Comparison of ENCODE assay signal across 1 cellular context in genomic region chr17:7280519-7281073, GRCh38.
TF ChIP-seq lines count a peak whose summit lies in the region.

No MANE protein-coding gene starts in this region.

TF ChIP-seq in HepG2, 621 proteins besides CTCF, POLR2A, EP300 and RAD21 (continued from another document and continues in another):
- 0 out of 2 replicates have a peak, but pooled peaks have one; percentile 30 for TF ChIP-seq MTERF4 (CRISPR knock-in tag; IDR thresholded peaks at IDR 0.05)
- no peak for TF ChIP-seq KDM1A (CRISPR knock-in tag; IDR thresholded peaks at IDR 0.05)
- TF ChIP-seq ETV5 (CRISPR knock-in tag; IDR thresholded peaks at IDR 0.05; ENCODE audit: borderline replicate concordance): peak; percentile 24; the same call in 1 of the 2 replicates
- TF ChIP-seq ZFP82 (CRISPR knock-in tag; IDR thresholded peaks at IDR 0.05; ENCODE audit: borderline replicate concordance): 0 out of 2 replicates have a peak, but pooled peaks have one; percentile 46
- TF ChIP-seq GTF2F1 (IDR thresholded peaks at IDR 0.05; ENCODE audit: low read length): no peak
- peak; percentile 47 for TF ChIP-seq TFE3 (CRISPR knock-in tag; IDR thresholded peaks at IDR 0.05)
- TF ChIP-seq ZNF121 (CRISPR knock-in tag; IDR thresholded peaks at IDR 0.05): no peak
- peak; percentile 21; the same call in 1 of the 2 replicates for TF ChIP-seq PHF8 (CRISPR knock-in tag; IDR thresholded peaks at IDR 0.05)
- 0 out of 2 replicates have a peak, but pooled peaks have one; percentile 16 for TF ChIP-seq HIC2 (CRISPR knock-in tag; IDR thresholded peaks at IDR 0.05; ENCODE audit: low read depth)
- no peak; the same call in 1 of the 2 replicates for TF ChIP-seq ZNF615 (CRISPR knock-in tag; IDR thresholded peaks at IDR 0.05; ENCODE audit: borderline replicate concordance)
- peak; percentile 45; the same call in 1 of the 2 replicates for TF ChIP-seq MLX (CRISPR knock-in tag; IDR thresholded peaks at IDR 0.05)
- TF ChIP-seq THAP11 (CRISPR knock-in tag; IDR thresholded peaks at IDR 0.05): peak; percentile 55; the same call in 1 of the 2 replicates
- TF ChIP-seq ZNF451 (CRISPR knock-in tag; IDR thresholded peaks at IDR 0.05): peak; percentile 76; the same call in 1 of the 2 replicates
- TF ChIP-seq ZNF230 (CRISPR knock-in tag; IDR thresholded peaks at IDR 0.05): no peak; the same call in 1 of the 2 replicates
- TF ChIP-seq TFDP2 (CRISPR knock-in tag; IDR thresholded peaks at IDR 0.05): peak; percentile 51; the same call in 1 of the 2 replicates
- TF ChIP-seq ARID3A (IDR thresholded peaks at IDR 0.05; ENCODE audit: low read depth, low read length): no peak
- TF ChIP-seq ZNF513 (CRISPR knock-in tag; conservative IDR thresholded peaks at IDR 0.05): no peak
- peak; percentile 57; the same call in 1 of the 2 replicates for TF ChIP-seq CCDC6 (CRISPR knock-in tag; IDR thresholded peaks at IDR 0.05)
- TF ChIP-seq CREBL2 (CRISPR knock-in tag; IDR thresholded peaks at IDR 0.05; ENCODE audit: borderline replicate concordance): 0 out of 2 replicates have a peak, but pooled peaks have one; percentile 83
- TF ChIP-seq POLR2G (IDR thresholded peaks at IDR 0.05; ENCODE audit: low read depth, low read length): 0 out of 2 replicates have a peak, but pooled peaks have one; percentile 33
- TF ChIP-seq TOE1 (CRISPR knock-in tag; IDR thresholded peaks at IDR 0.05): 0 out of 2 replicates have a peak, but pooled peaks have one; percentile 15
- TF ChIP-seq TEAD3 (CRISPR knock-in tag; optimal IDR thresholded peaks at IDR 0.05; ENCODE audit: borderline replicate concordance): peak; percentile 79
- 0 out of 2 replicates have a peak, but pooled peaks have one; percentile 42 for TF ChIP-seq ISL2 (CRISPR knock-in tag; IDR thresholded peaks at IDR 0.05)
- TF ChIP-seq HMGXB4 (CRISPR knock-in tag; IDR thresholded peaks at IDR 0.05; ENCODE audit: borderline replicate concordance in 1 of 2, low read depth in 1 of 2): peak; percentile 78 to 85; a peak in 3 of 4 replicates
- 0 out of 2 replicates have a peak, but pooled peaks have one; percentile 32 for TF ChIP-seq ZNF343 (CRISPR knock-in tag; IDR thresholded peaks at IDR 0.05)
- TF ChIP-seq ZNF543 (CRISPR knock-in tag; IDR thresholded peaks at IDR 0.05): 0 out of 2 replicates have a peak, but pooled peaks have one; percentile 61
- TF ChIP-seq TGIF2 (CRISPR knock-in tag; IDR thresholded peaks at IDR 0.05): peak; percentile 77; the same call in 1 of the 2 replicates
- TF ChIP-seq TBX2 (CRISPR knock-in tag; IDR thresholded peaks at IDR 0.05; ENCODE audit: borderline replicate concordance): 0 out of 2 replicates have a peak, but pooled peaks have one; percentile 44
- peak; percentile 92 for TF ChIP-seq REPIN1 (CRISPR knock-in tag; IDR thresholded peaks at IDR 0.05; ENCODE audit: borderline replicate concordance, low read depth)
- TF ChIP-seq ZMYM4 (CRISPR knock-in tag; IDR thresholded peaks at IDR 0.05): peak; percentile 61; the same call in 1 of the 2 replicates
- no peak for TF ChIP-seq ZSCAN30 (CRISPR knock-in tag; IDR thresholded peaks at IDR 0.05)
- TF ChIP-seq NR2F2 (IDR thresholded peaks at IDR 0.05; ENCODE audit: borderline replicate concordance, low read depth): 0 out of 2 replicates have a peak, but pooled peaks have one; percentile 26
- 0 out of 2 replicates have a peak, but pooled peaks have one; percentile 63 for TF ChIP-seq CBFB (CRISPR knock-in tag; IDR thresholded peaks at IDR 0.05)
- 0 out of 2 replicates have a peak, but pooled peaks have one; percentile 36 for TF ChIP-seq ZNF709 (CRISPR knock-in tag; IDR thresholded peaks at IDR 0.05)
- no peak for TF ChIP-seq PAX8 (CRISPR knock-in tag; IDR thresholded peaks at IDR 0.05; ENCODE audit: borderline replicate concordance)
- TF ChIP-seq ZBTB21 (CRISPR knock-in tag; IDR thresholded peaks at IDR 0.05): no peak
- peak; percentile 87 for TF ChIP-seq SMAD3 (CRISPR knock-in tag; IDR thresholded peaks at IDR 0.05)
- TF ChIP-seq KLF11 (CRISPR knock-in tag; IDR thresholded peaks at IDR 0.05): peak; percentile 59; the same call in 1 of the 2 replicates
- TF ChIP-seq ZSCAN21 (CRISPR knock-in tag; IDR thresholded peaks at IDR 0.05; ENCODE audit: borderline replicate concordance): peak; percentile 79; the same call in 1 of the 2 replicates
- no peak for TF ChIP-seq ZNF678 (CRISPR knock-in tag; IDR thresholded peaks at IDR 0.05)
- peak; percentile 67; the same call in 1 of the 2 replicates for TF ChIP-seq RXRB (CRISPR knock-in tag; IDR thresholded peaks at IDR 0.05; ENCODE audit: borderline replicate concordance)
- TF ChIP-seq NR2C2 (CRISPR knock-in tag; IDR thresholded peaks at IDR 0.05; ENCODE audit: borderline replicate concordance): no peak
- TF ChIP-seq GMEB1 (CRISPR knock-in tag; IDR thresholded peaks at IDR 0.05; ENCODE audit: borderline replicate concordance): peak; percentile 57; the same call in 1 of the 2 replicates
- TF ChIP-seq NR2F6 (IDR thresholded peaks at IDR 0.05): no peak
- TF ChIP-seq NR2F6 (CRISPR knock-in tag; IDR thresholded peaks at IDR 0.05): peak; percentile 49; the same call in 1 of the 2 replicates
- 0 out of 2 replicates have a peak, but pooled peaks have one; percentile 59 for TF ChIP-seq ZC3H13 (CRISPR knock-in tag; IDR thresholded peaks at IDR 0.05)
- peak; percentile 70; the same call in 1 of the 2 replicates for TF ChIP-seq SALL2 (CRISPR knock-in tag; IDR thresholded peaks at IDR 0.05)
- TF ChIP-seq ZNF501 (CRISPR knock-in tag; IDR thresholded peaks at IDR 0.05): peak; percentile 82
- 0 out of 2 replicates have a peak, but pooled peaks have one; percentile 16 for TF ChIP-seq ZNF331 (CRISPR knock-in tag; IDR thresholded peaks at IDR 0.05)
- TF ChIP-seq ZBTB38 (CRISPR knock-in tag; IDR thresholded peaks at IDR 0.05): peak; percentile 79
